In genomic region chr5:174608631-174609097, GRCh38 we compare ENCODE assay signal across 8 cellular contexts.
DNase-seq lines count a peak whose midpoint lies in the region; ATAC-seq, FAIRE-seq and TF ChIP-seq lines count a peak whose summit lies in the region.

No MANE protein-coding gene starts in this region.

- H2AFZ ChIP-seq in astrocyte (ENCODE audit: low read depth, low read length) = peak overlapping the region; percentile 52

- no peak overlapping the region for H3K27ac Mint-ChIP-seq in astrocyte (ENCODE audit: unreplicated experiment)

- H3K9me3 Mint-ChIP-seq in astrocyte (ENCODE audit: unreplicated experiment) = no peaks in the 10 kb centered on the region

- no peaks in the 10 kb centered on the region for H4K20me1 ChIP-seq in astrocyte (ENCODE audit: insufficient read depth, low read length)

- no peak overlapping the region for H3K4me3 Mint-ChIP-seq in astrocyte (ENCODE audit: unreplicated experiment)

- ATAC-seq in HG02840 (IDR thresholded peaks at IDR 0.05; ENCODE audit: low FRiP score, unreplicated experiment) = no peak
- no peak for ATAC-seq in GM18498 (IDR thresholded peaks at IDR 0.05; ENCODE audit: unreplicated experiment)

- TF ChIP-seq CTCF in astrocyte (IDR thresholded peaks at IDR 0.05; ENCODE audit: insufficient read depth, low read depth, low read length) = no peak

- no peaks in the 10 kb centered on the region for H3K9me3 ChIP-seq in astrocyte (ENCODE audit: insufficient read depth, low read depth, low read length)

- H3K4me3 ChIP-seq in astrocyte (ENCODE audit: insufficient read depth, low read depth, low read length) = no peak overlapping the region

- H3K4me1 ChIP-seq in astrocyte (ENCODE audit: insufficient read depth, low read length) = peaks cover 8% of the 10 kb centered on the region

- H3K79me2 ChIP-seq in astrocyte (ENCODE audit: insufficient read depth, low read length) = no peaks in the 10 kb centered on the region

- DNase-seq in stimulated activated CD4-positive, alpha-beta T cell treated with anti-CD3 and anti-CD28 coated beads, Interleukin-15, amount 100 ng/mL, for 24 hours = peak; percentile 7
- no peak for DNase-seq in stimulated activated CD4-positive, alpha-beta T cell treated with anti-CD3 and anti-CD28 coated beads, Interleukin-4, amount 100 ng/mL, for 4 hours
- DNase-seq in astrocyte (ENCODE audit: low read depth) (peak; percentile 52), medulla oblongata (ENCODE audit: extremely low spot score) (peak; percentile 56)
- no peak for DNase-seq in effector CD8-positive, alpha-beta T cell (lab: John Stamatoyannopoulos, UW)
- DNase-seq in NK-92 treated with Interleukin-12 subunit alpha and Interleukin-12 subunit beta, amount 100 ng/mL, for 24 hours (lab: John Stamatoyannopoulos, UW) = no peak

- no peaks in the 10 kb centered on the region for H3K36me3 Mint-ChIP-seq in astrocyte (ENCODE audit: low read depth, unreplicated experiment)

- no peak for FAIRE-seq in astrocyte (lab: Jason Lieb, UNC)

- H3K27me3 Mint-ChIP-seq in astrocyte (ENCODE audit: low read depth, unreplicated experiment) = peaks cover under 1% of the 10 kb centered on the region

- H3K9ac ChIP-seq in astrocyte (ENCODE audit: low read length) = no peak overlapping the region

- peaks cover 8% of the 10 kb centered on the region for H3K4me1 Mint-ChIP-seq in astrocyte (ENCODE audit: low read depth, unreplicated experiment)

- H3K27me3 ChIP-seq in astrocyte (ENCODE audit: insufficient read depth, low read length) = no peaks in the 10 kb centered on the region

- no peaks in the 10 kb centered on the region for H3K36me3 ChIP-seq in astrocyte (ENCODE audit: insufficient read depth, low read length)

- H3K4me2 ChIP-seq in astrocyte (ENCODE audit: low read length) = peak overlapping the region; percentile 48

- H3K27ac ChIP-seq in astrocyte (ENCODE audit: low read depth, low read length) = no peak overlapping the region

Comparison
In these comparisons a context has a peak if more than half of its experiments do, and no peak if none do; other contexts are left out.
1. DNase-seq: peak in stimulated activated CD4-positive, alpha-beta T cell treated with anti-CD3 and anti-CD28 coated beads, Interleukin-15, amount 100 ng/mL, for 24 hours (single experiment), astrocyte (single experiment) and medulla oblongata (single experiment); none in stimulated activated CD4-positive, alpha-beta T cell treated with anti-CD3 and anti-CD28 coated beads, Interleukin-4, amount 100 ng/mL, for 4 hours (0 of 2), effector CD8-positive, alpha-beta T cell (single experiment) and NK-92 treated with Interleukin-12 subunit alpha and Interleukin-12 subunit beta, amount 100 ng/mL, for 24 hours (single experiment).